ENCODE assay signal across 23 cellular contexts in the genomic region with DNA sequence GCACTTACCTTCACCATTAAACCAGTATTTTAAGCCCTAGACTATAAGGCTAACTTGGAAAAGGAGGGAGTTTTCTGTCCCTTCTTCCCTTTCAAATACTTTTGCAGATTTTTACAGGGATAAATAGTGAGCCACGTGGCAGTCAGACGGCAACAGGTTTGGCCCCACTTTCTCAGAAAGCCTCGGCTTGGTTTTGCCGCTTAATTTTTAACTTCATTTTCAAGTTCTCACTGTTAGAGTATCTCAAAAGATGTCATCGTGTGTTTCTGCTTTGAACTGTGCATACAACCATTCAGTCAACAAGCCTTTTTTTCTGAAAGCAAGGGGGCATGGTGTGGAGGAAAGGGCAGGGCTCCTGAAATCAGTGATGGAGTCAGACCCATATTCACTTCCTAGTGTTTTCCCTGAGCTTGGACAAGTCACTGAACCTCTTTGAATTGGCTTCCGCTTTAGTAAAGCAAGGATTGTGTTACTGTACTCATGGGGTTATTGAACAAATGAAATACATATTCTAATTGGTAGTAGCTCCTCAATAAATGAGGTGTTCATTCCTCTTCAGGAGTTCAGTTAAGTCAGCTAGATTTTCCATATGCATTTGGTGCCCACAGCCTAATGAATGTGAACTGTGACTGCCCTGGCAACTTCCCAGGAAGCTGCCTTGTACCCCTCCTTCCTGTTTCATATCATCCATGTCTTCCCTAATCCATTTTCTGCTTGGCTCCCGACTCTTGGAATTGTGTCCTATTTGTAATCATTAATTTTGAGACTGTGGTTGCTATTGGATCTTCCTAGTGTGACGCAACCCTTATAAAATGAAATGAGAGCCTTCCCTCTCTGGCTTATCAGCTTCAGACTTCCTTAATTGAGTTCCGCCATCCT. TPM values are rescaled to one million over a fixed set of nuclear protein-coding genes. Genes with fewer than 3 reads are reported as not detected.
"Had no signal": no experiment of that assay in that cellular context is flagged by ENCODE, and none has a peak within 500 bp of the region (broad histone marks: within the 10 kb centered on the region; RNA-seq: fewer than 3 reads in every experiment).

A gene with protein sequence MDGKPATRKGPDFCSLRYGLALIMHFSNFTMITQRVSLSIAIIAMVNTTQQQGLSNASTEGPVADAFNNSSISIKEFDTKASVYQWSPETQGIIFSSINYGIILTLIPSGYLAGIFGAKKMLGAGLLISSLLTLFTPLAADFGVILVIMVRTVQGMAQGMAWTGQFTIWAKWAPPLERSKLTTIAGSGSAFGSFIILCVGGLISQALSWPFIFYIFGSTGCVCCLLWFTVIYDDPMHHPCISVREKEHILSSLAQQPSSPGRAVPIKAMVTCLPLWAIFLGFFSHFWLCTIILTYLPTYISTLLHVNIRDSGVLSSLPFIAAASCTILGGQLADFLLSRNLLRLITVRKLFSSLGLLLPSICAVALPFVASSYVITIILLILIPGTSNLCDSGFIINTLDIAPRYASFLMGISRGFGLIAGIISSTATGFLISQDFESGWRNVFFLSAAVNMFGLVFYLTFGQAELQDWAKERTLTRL (minus strand): TSS at position 160 of the 879 bp plus-strand sequence. CDS start 4,895 bp downstream, outside the sequence.

- H3K4me1 ChIP-seq: ascending aorta, breast epithelium, spleen, thyroid gland had no signal

- H3K36me3 ChIP-seq: ascending aorta, breast epithelium, pancreas, spleen, thyroid gland had no signal

- H3K36me3 Mint-ChIP-seq: activated naive CD4-positive, alpha-beta T cell treated with anti-CD3 and anti-CD28 coated beads, Interleukin-2, amount 50 U/mL, for 24 hours; naive thymus-derived CD4-positive, alpha-beta T cell; stimulated activated naive B cell treated with anti-CD40 and anti-IgM and Interleukin-4, amounts not matched to agents 10 μg/mL and 1 μg/mL and 100 μg/mL, for 72 hours had no signal

- DNase-seq: activated CD4-positive, alpha-beta T cell treated with anti-CD3 and anti-CD28 coated beads for 1 hour; activated CD8-positive, alpha-beta memory T cell treated with anti-CD3 and anti-CD28 coated beads for 24 hours; activated effector memory CD4-positive, alpha-beta T cell treated with anti-CD3 and anti-CD28 coated beads, Interleukin-2, amount 50 U/mL, for 16 hours; activated T-cell treated with anti-CD3 and anti-CD28 coated beads, Interleukin-2, amount 50 U/mL, for 72 hours; erythroblast; head of caudate nucleus; mesenchymal stem cell; naive thymus-derived CD4-positive, alpha-beta T cell; pancreas; spleen; stimulated activated naive B cell treated with anti-CD40 and anti-IgM and Interleukin-4, amounts not matched to agents 10 μg/mL and 1 μg/mL and 100 μg/mL, for 72 hours; thyroid gland had no signal

- ATAC-seq: activated T-cell treated with anti-CD3 and anti-CD28 coated beads, Interleukin-2, amount 50 U/mL, for 72 hours; naive thymus-derived CD4-positive, alpha-beta T cell; pancreas; sciatic nerve; stimulated activated naive B cell treated with anti-CD40 and anti-IgM and Interleukin-4, amounts not matched to agents 10 μg/mL and 1 μg/mL and 100 μg/mL, for 72 hours had no signal

- H3K27ac ChIP-seq: ascending aorta, breast epithelium, coronary artery, spleen, thyroid gland had no signal

- H3K27me3 ChIP-seq: ascending aorta, breast epithelium, pancreas, spleen, thyroid gland had no signal

- H3K4me1 Mint-ChIP-seq: activated naive CD4-positive, alpha-beta T cell treated with anti-CD3 and anti-CD28 coated beads, Interleukin-2, amount 50 U/mL, for 24 hours; stimulated activated naive B cell treated with anti-CD40 and anti-IgM and Interleukin-4, amounts not matched to agents 10 μg/mL and 1 μg/mL and 100 μg/mL, for 72 hours had no signal

- H3K4me3 Mint-ChIP-seq: activated naive CD4-positive, alpha-beta T cell treated with anti-CD3 and anti-CD28 coated beads, Interleukin-2, amount 50 U/mL, for 24 hours; activated T-cell treated with anti-CD3 and anti-CD28 coated beads, Interleukin-2, amount 50 U/mL, for 72 hours; naive thymus-derived CD4-positive, alpha-beta T cell; stimulated activated naive B cell treated with anti-CD40 and anti-IgM and Interleukin-4, amounts not matched to agents 10 μg/mL and 1 μg/mL and 100 μg/mL, for 72 hours had no signal

- H3K4me3 ChIP-seq: ascending aorta, breast epithelium, coronary artery, pancreas, spleen, thyroid gland had no signal

- H3K9me3 ChIP-seq: ascending aorta, breast epithelium, pancreas, spleen, thyroid gland had no signal

- H3K27ac Mint-ChIP-seq: activated naive CD4-positive, alpha-beta T cell treated with anti-CD3 and anti-CD28 coated beads, Interleukin-2, amount 50 U/mL, for 24 hours; activated T-cell treated with anti-CD3 and anti-CD28 coated beads, Interleukin-2, amount 50 U/mL, for 72 hours; naive thymus-derived CD4-positive, alpha-beta T cell; stimulated activated naive B cell treated with anti-CD40 and anti-IgM and Interleukin-4, amounts not matched to agents 10 μg/mL and 1 μg/mL and 100 μg/mL, for 72 hours had no signal

- H3K9me3 Mint-ChIP-seq: activated naive CD4-positive, alpha-beta T cell treated with anti-CD3 and anti-CD28 coated beads, Interleukin-2, amount 50 U/mL, for 24 hours; activated T-cell treated with anti-CD3 and anti-CD28 coated beads, Interleukin-2, amount 50 U/mL, for 72 hours; stimulated activated naive B cell treated with anti-CD40 and anti-IgM and Interleukin-4, amounts not matched to agents 10 μg/mL and 1 μg/mL and 100 μg/mL, for 72 hours had no signal

- H3K27me3 Mint-ChIP-seq: activated naive CD4-positive, alpha-beta T cell treated with anti-CD3 and anti-CD28 coated beads, Interleukin-2, amount 50 U/mL, for 24 hours; stimulated activated naive B cell treated with anti-CD40 and anti-IgM and Interleukin-4, amounts not matched to agents 10 μg/mL and 1 μg/mL and 100 μg/mL, for 72 hours had no signal

RNA-seq across cellular contexts. Expression of the gene that starts here (rescaled TPM):
- total RNA-seq: activated T-cell treated with anti-CD3 and anti-CD28 coated beads, Interleukin-2, amount 50 U/mL, for 72 hours; ascending aorta; breast epithelium; frontal cortex; kidney epithelial cell; lower leg skin; mucosa of gallbladder; pulmonary artery endothelial cell; sciatic nerve; spleen; thyroid gland had no signal
- polyA plus RNA-seq: adipose tissue; naive thymus-derived CD4-positive, alpha-beta T cell; spleen had no signal
